In the genomic region with DNA sequence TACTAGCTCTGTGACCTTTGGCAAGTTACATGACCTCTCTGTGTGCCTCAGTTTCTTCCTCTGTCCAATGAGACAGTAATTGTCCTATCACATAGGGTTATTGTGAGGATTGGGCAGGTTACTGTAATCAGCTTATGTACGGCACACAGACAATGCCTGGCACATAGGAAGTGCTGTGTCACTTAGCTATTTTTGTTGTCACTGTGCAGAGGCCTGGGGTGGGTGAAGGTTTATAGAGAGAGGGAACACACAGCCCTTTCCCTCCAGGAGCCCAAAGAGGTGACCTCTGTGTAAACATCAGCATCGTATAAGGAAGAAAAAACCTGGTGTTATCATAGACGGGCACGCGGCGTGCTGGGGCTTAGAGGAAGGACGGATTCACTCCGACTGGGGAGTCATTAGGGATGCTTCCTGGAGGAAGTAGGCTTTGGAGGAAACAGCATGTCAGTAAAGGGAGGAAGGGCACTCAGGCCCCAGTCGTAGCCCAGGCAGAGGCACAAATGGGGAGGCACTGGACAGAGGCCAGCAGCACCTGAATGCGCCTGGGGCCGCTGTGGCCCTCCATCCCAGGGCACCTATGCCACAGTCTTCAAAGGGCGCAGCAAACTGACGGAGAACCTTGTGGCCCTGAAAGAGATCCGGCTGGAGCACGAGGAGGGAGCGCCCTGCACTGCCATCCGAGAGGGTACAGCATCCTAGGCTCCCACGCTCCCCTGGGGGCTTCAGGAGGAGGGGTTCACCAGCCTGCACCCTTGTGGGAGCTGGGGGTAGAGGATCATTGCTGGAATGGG, we compare ENCODE assay signal across 26 cellular contexts.
"Had no signal": no experiment of that assay in that cellular context is flagged by ENCODE, and none has a peak within 500 bp of the region (broad histone marks: within the 10 kb centered on the region; RNA-seq: fewer than 3 reads in every experiment).

No MANE protein-coding gene starts in this region.

- H3K36me3 ChIP-seq: breast epithelium had no signal

- H3K27me3 Mint-ChIP-seq: activated naive CD4-positive, alpha-beta T cell treated with anti-CD3 and anti-CD28 coated beads, Interleukin-2, amount 50 U/mL, for 24 hours had no signal

- H3K4me3 Mint-ChIP-seq: activated B cell treated with CpG ODN at 0.5 μM for 24 hours; activated CD4-positive, alpha-beta T cell treated with anti-CD3 and anti-CD28 coated beads, Interleukin-2, amount 10 ng/mL, durations not matched to agents 24 days and 14 days; activated CD8-positive, alpha-beta memory T cell treated with anti-CD3 and anti-CD28 coated beads, Interleukin-2, amount 10 ng/mL, durations not matched to agents 7 days and 5 days; activated naive CD4-positive, alpha-beta T cell treated with anti-CD3 and anti-CD28 coated beads, Interleukin-2, amount 50 U/mL, for 24 hours; activated T-cell treated with anti-CD3 and anti-CD28 coated beads, Interleukin-2, amount 50 U/mL, for 24 hours; activated T-helper 1 cell treated with anti-CD3 and anti-CD28 coated beads, Interleukin-12 subunit alpha, Interleukin-12 subunit beta, Interleukin-2, Interleukin-4 antibody, amounts not matched to agents 30 ng/mL and 10 ng/mL and 1 ng/mL, durations not matched to agents 14 hours and 24 hours and 36 hours; T-helper 17 cell had no signal

- H3K27me3 ChIP-seq: breast epithelium had no signal

- DNase-seq: activated B cell treated with CpG ODN at 0.5 μM for 24 hours; activated CD4-positive, alpha-beta T cell treated with anti-CD3 and anti-CD28 coated beads for 1 hour; activated CD4-positive, alpha-beta T cell treated with anti-CD3 and anti-CD28 coated beads, Interleukin-2, amount 10 ng/mL, durations not matched to agents 24 days and 14 days; activated CD4-positive, alpha-beta T cell treated with anti-CD3 and anti-CD28 coated beads, Interleukin-2, amount 50 U/mL, for 48 hours; activated CD8-positive, alpha-beta memory T cell treated with anti-CD3 and anti-CD28 coated beads, Interleukin-2, amount 10 ng/mL, durations not matched to agents 7 days and 5 days; activated effector memory CD4-positive, alpha-beta T cell treated with Interleukin-2 at 50 U/mL for 16 hours; activated naive CD4-positive, alpha-beta T cell; activated T-cell treated with anti-CD3 and anti-CD28 coated beads, Interleukin-2, amount 50 U/mL, for 24 hours; aorta; Karpas-422; MM.1S; NCI-H1105; NCI-H1436; NCI-H1694 treated with DMSO at 0.1 percent for 48 hours; NCI-H2029 treated with DMSO at 0.1 percent for 48 hours; NCI-H345; NCI-H510A; NCI-H526 treated with DMSO at 0.1 percent for 48 hours; PC-3; SIG-M5; T-helper 17 cell; T-helper 9 cell had no signal

- H3K36me3 Mint-ChIP-seq: activated CD8-positive, alpha-beta memory T cell treated with anti-CD3 and anti-CD28 coated beads, Interleukin-2, amount 10 ng/mL, durations not matched to agents 7 days and 5 days; activated naive CD4-positive, alpha-beta T cell treated with anti-CD3 and anti-CD28 coated beads, Interleukin-2, amount 50 U/mL, for 24 hours had no signal

- H3K9me3 ChIP-seq: breast epithelium had no signal

- H3K27ac Mint-ChIP-seq: activated B cell treated with CpG ODN at 0.5 μM for 24 hours; activated CD4-positive, alpha-beta T cell treated with anti-CD3 and anti-CD28 coated beads, Interleukin-2, amount 10 ng/mL, durations not matched to agents 24 days and 14 days; activated CD8-positive, alpha-beta memory T cell treated with anti-CD3 and anti-CD28 coated beads, Interleukin-2, amount 10 ng/mL, durations not matched to agents 7 days and 5 days; activated naive CD4-positive, alpha-beta T cell treated with anti-CD3 and anti-CD28 coated beads, Interleukin-2, amount 50 U/mL, for 24 hours; activated T-cell treated with anti-CD3 and anti-CD28 coated beads, Interleukin-2, amount 50 U/mL, for 24 hours; activated T-helper 1 cell treated with anti-CD3 and anti-CD28 coated beads, Interleukin-12 subunit alpha, Interleukin-12 subunit beta, Interleukin-2, Interleukin-4 antibody, amounts not matched to agents 30 ng/mL and 10 ng/mL and 1 ng/mL, durations not matched to agents 14 hours and 24 hours and 36 hours; T-helper 17 cell had no signal

- H3K4me3 ChIP-seq: breast epithelium, K562 had no signal

- H3K9me3 Mint-ChIP-seq: activated B cell treated with CpG ODN at 0.5 μM for 24 hours; activated CD4-positive, alpha-beta T cell treated with anti-CD3 and anti-CD28 coated beads, Interleukin-2, amount 10 ng/mL, durations not matched to agents 24 days and 14 days; activated naive CD4-positive, alpha-beta T cell treated with anti-CD3 and anti-CD28 coated beads, Interleukin-2, amount 50 U/mL, for 24 hours; activated T-cell treated with anti-CD3 and anti-CD28 coated beads, Interleukin-2, amount 50 U/mL, for 24 hours; activated T-helper 1 cell treated with anti-CD3 and anti-CD28 coated beads, Interleukin-12 subunit alpha, Interleukin-12 subunit beta, Interleukin-2, Interleukin-4 antibody, amounts not matched to agents 30 ng/mL and 10 ng/mL and 1 ng/mL, durations not matched to agents 14 hours and 24 hours and 36 hours had no signal

- H3K27ac ChIP-seq: breast epithelium had no signal

- ATAC-seq: activated CD8-positive, alpha-beta memory T cell treated with anti-CD3 and anti-CD28 coated beads, Interleukin-2, amount 10 ng/mL, durations not matched to agents 7 days and 5 days; K562; PC-3; T-helper 17 cell had no signal
